10 cellular contexts compared by ENCODE assay signal in genomic region chr9:77417570-77417969, GRCh38.
DNase-seq lines count a peak whose midpoint lies in the region; ATAC-seq and TF ChIP-seq lines count a peak whose summit lies in the region.
"Had no signal": no experiment of that assay in that cellular context is flagged by ENCODE, and none has a peak within 500 bp of the region (broad histone marks: within the 10 kb centered on the region; RNA-seq: fewer than 3 reads in every experiment).

No MANE protein-coding gene starts in this region.

- H3K36me3 Mint-ChIP-seq in T-helper 17 cell (ENCODE audit: low read depth), result no peaks in the 10 kb centered on the region
- peaks cover 3% of the 10 kb centered on the region for H3K36me3 Mint-ChIP-seq in activated T-helper 2 cell treated with anti-CD3 and anti-CD28 coated beads, Interferon-gamma antibody, Interleukin-2, Interleukin-4, amounts not matched to agents 10 μg/mL and 5 μg/mL and 100 μg/mL, durations not matched to agents 14 hours and 24 hours and 36 hours (ENCODE audit: low read depth)
- H3K36me3 Mint-ChIP-seq: IgD-negative memory B cell had no signal

- intact Hi-C loops in Right ventricle myocardium inferior (cut with DNase I), result no loop called here
- intact Hi-C loops in cardiac septum (cut with DNase I), result no loop called here
- intact Hi-C loops in vagina (cut with DNase I), result loop anchor here (10.0 kb wide), 1 partner anchor 1423 kb away; no protein-coding TSS in a partner anchor
- intact Hi-C loops in activated T-helper 2 cell treated with anti-CD3 and anti-CD28 coated beads, Interferon-gamma antibody, Interleukin-2, Interleukin-4, amounts not matched to agents 10 μg/mL and 5 μg/mL and 100 μg/mL, durations not matched to agents 14 hours and 24 hours and 36 hours (cut with micrococcal nuclease), result no loop called here

- no peaks in the 10 kb centered on the region for H3K9me3 Mint-ChIP-seq in activated T-helper 2 cell treated with anti-CD3 and anti-CD28 coated beads, Interferon-gamma antibody, Interleukin-2, Interleukin-4, amounts not matched to agents 10 μg/mL and 5 μg/mL and 100 μg/mL, durations not matched to agents 14 hours and 24 hours and 36 hours

- H3K4me1 ChIP-seq in vagina, result no peaks in the 10 kb centered on the region

- H3K9me3 ChIP-seq in T-helper 17 cell (ENCODE audit: control insufficient read depth, low read length, poor library complexity, severe bottlenecking) (no peaks in the 10 kb centered on the region), vagina (no peaks in the 10 kb centered on the region)

- TF ChIP-seq POLR2A in vagina (IDR thresholded peaks at IDR 0.05), result no peak

- H3K27me3 ChIP-seq in vagina, result no peaks in the 10 kb centered on the region

- H3K4me3 Mint-ChIP-seq in T-helper 17 cell, result no peak overlapping the region
- no peak overlapping the region for H3K4me3 Mint-ChIP-seq in activated T-helper 2 cell treated with anti-CD3 and anti-CD28 coated beads, Interferon-gamma antibody, Interleukin-2, Interleukin-4, amounts not matched to agents 10 μg/mL and 5 μg/mL and 100 μg/mL, durations not matched to agents 14 hours and 24 hours and 36 hours (ENCODE audit: low read depth)
- H3K4me3 Mint-ChIP-seq: IgD-negative memory B cell had no signal

- H3K27me3 Mint-ChIP-seq in T-helper 17 cell, result no peaks in the 10 kb centered on the region
- H3K27me3 Mint-ChIP-seq in activated T-helper 2 cell treated with anti-CD3 and anti-CD28 coated beads, Interferon-gamma antibody, Interleukin-2, Interleukin-4, amounts not matched to agents 10 μg/mL and 5 μg/mL and 100 μg/mL, durations not matched to agents 14 hours and 24 hours and 36 hours (ENCODE audit: low read depth), result no peaks in the 10 kb centered on the region
- H3K27me3 Mint-ChIP-seq: IgD-negative memory B cell had no signal

- peak overlapping the region; percentile 30 for H3K27ac ChIP-seq in vagina
- no peak overlapping the region for H3K27ac ChIP-seq in substantia nigra (ENCODE audit: low read depth, low read length, poor library complexity, severe bottlenecking)

- DNase-seq in Right ventricle myocardium inferior (ENCODE audit: missing footprints) (no peak), cardiac septum (ENCODE audit: low spot score) (no peak), T-helper 17 cell (no peak), hepatic stellate cell (ENCODE audit: low spot score) (peak; percentile 53), vagina (ENCODE audit: extremely low spot score in 2 of 2) (no peak), substantia nigra (lab: John Stamatoyannopoulos, UW) (no peak), NCI-H524 treated with DMSO at 0.1 percent for 48 hours (lab: John Stamatoyannopoulos, UW) (no peak)
- no peak for DNase-seq in activated T-helper 2 cell treated with anti-CD3 and anti-CD28 coated beads, Interferon-gamma antibody, Interleukin-2, Interleukin-4, amounts not matched to agents 10 μg/mL and 5 μg/mL and 100 μg/mL, durations not matched to agents 14 hours and 24 hours and 36 hours (ENCODE audit: low spot score)
- DNase-seq: stimulated activated CD4-positive, alpha-beta T cell treated with anti-CD3 and anti-CD28 coated beads, Interleukin-4, amount 100 ng/mL, for 1 hour had no signal

- peak overlapping the region; percentile 19 for H3K27ac Mint-ChIP-seq in T-helper 17 cell
- H3K27ac Mint-ChIP-seq in activated T-helper 2 cell treated with anti-CD3 and anti-CD28 coated beads, Interferon-gamma antibody, Interleukin-2, Interleukin-4, amounts not matched to agents 10 μg/mL and 5 μg/mL and 100 μg/mL, durations not matched to agents 14 hours and 24 hours and 36 hours, result no peak overlapping the region
- H3K27ac Mint-ChIP-seq: IgD-negative memory B cell had no signal

- H3K4me1 Mint-ChIP-seq in T-helper 17 cell, result peaks cover 3% of the 10 kb centered on the region
- peaks cover 2% of the 10 kb centered on the region for H3K4me1 Mint-ChIP-seq in activated T-helper 2 cell treated with anti-CD3 and anti-CD28 coated beads, Interferon-gamma antibody, Interleukin-2, Interleukin-4, amounts not matched to agents 10 μg/mL and 5 μg/mL and 100 μg/mL, durations not matched to agents 14 hours and 24 hours and 36 hours (ENCODE audit: low read depth)
- H3K4me1 Mint-ChIP-seq: IgD-negative memory B cell had no signal

- ATAC-seq in Right ventricle myocardium inferior, result peak; percentile 23
- no peak for ATAC-seq in T-helper 17 cell

- no peaks in the 10 kb centered on the region for H3K36me3 ChIP-seq in vagina

- no peak for TF ChIP-seq CTCF in vagina (IDR thresholded peaks at IDR 0.05)

- no peak overlapping the region for H3K4me3 ChIP-seq in vagina
